8 cellular contexts compared by ENCODE assay signal in the genomic region with DNA sequence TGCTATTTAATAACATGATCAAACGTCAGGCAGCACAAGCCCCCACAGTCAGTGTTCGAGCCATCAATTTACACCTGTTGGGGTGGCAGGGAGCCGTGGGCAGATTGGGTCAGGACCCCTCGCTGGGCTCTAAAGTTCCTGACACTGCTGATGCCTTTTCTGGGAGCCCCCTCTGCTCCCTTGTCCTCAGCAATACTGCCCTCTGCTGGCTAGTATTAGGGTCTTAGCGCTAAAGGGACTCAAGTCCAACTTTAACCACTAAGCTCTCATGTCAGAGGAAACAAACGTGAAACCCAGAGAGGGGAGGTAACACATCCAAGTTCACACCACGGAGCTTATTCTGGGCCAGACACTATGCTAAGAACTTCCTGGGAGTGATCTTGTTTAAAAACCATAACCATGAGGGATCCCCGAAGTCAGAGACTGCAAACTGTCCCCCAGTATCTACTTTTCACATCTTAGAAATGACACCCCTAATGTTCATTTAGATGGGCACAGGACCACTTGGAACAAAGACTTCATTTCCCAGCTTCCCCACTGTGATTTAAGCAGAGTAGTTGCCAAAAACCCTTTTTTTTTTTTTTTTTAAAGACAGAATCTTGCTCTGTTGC. TPM values are rescaled to one million over a fixed set of nuclear protein-coding genes. Genes with fewer than 3 reads are reported as not detected.
DNase-seq lines count a peak whose midpoint lies in the region; ATAC-seq, FAIRE-seq and TF ChIP-seq lines count a peak whose summit lies in the region.

No MANE protein-coding gene starts in this region.

- DNase-seq in D721Med (ENCODE audit: insufficient read length, low spot score) (peak; percentile 74), H54 (ENCODE audit: insufficient read length, low spot score) (peak; percentile 65), NCI-H82 treated with DMSO at 0.1 percent for 48 hours (lab: John Stamatoyannopoulos, UW; ENCODE audit: unreplicated experiment) (peak; percentile 21), body of pancreas (peak in 2 of 4 donors; percentile 29 to 31)
- DNase-seq in stimulated activated naive CD8-positive, alpha-beta T cell treated with anti-CD3 and anti-CD28 coated beads, Interleukin-15, amount 100 ng/mL, for 72 hours, result peak; percentile 32 to 38

- H3K27ac ChIP-seq in body of pancreas, result no peak overlapping the region

- H3K27ac Mint-ChIP-seq in stimulated activated naive CD8-positive, alpha-beta T cell treated with anti-CD3 and anti-CD28 coated beads, Interleukin-15, amount 100 ng/mL, for 72 hours, result no peak overlapping the region

- WGBS in body of pancreas, 2 donors, result 54 to 68% methylated on average over 8 of the region's 8 CpGs

- H3K9me3 Mint-ChIP-seq in stimulated activated naive CD8-positive, alpha-beta T cell treated with anti-CD3 and anti-CD28 coated beads, Interleukin-15, amount 100 ng/mL, for 72 hours, result no peaks in the 10 kb centered on the region

- intact Hi-C loops in body of pancreas (cut with DNase I), result loop anchor here (5.0 kb wide), 1 partner anchor 464 kb away; no protein-coding TSS in a partner anchor

- H3K9me3 ChIP-seq in body of pancreas, result no peaks in the 10 kb centered on the region

- H3K27me3 Mint-ChIP-seq in stimulated activated naive CD8-positive, alpha-beta T cell treated with anti-CD3 and anti-CD28 coated beads, Interleukin-15, amount 100 ng/mL, for 72 hours, result no peaks in the 10 kb centered on the region

- H3K4me1 Mint-ChIP-seq in stimulated activated naive CD8-positive, alpha-beta T cell treated with anti-CD3 and anti-CD28 coated beads, Interleukin-15, amount 100 ng/mL, for 72 hours, result no peaks in the 10 kb centered on the region

- FAIRE-seq in D721Med (lab: Jason Lieb, UNC) (no peak), H54 (lab: Jason Lieb, UNC) (peak; percentile 50), islet of Langerhans (lab: Jason Lieb, UNC) (peak; percentile 27)

- no peak for TF ChIP-seq POLR2A in H54 (IDR thresholded peaks at IDR 0.05; ENCODE audit: low read depth, low read length)
- no peak for TF ChIP-seq POLR2A in body of pancreas (IDR thresholded peaks at IDR 0.05)

- no peaks in the 10 kb centered on the region for H3K27me3 ChIP-seq in body of pancreas

- no peak overlapping the region for H3K4me3 Mint-ChIP-seq in stimulated activated naive CD8-positive, alpha-beta T cell treated with anti-CD3 and anti-CD28 coated beads, Interleukin-15, amount 100 ng/mL, for 72 hours

- no peak overlapping the region for H3K4me3 ChIP-seq in body of pancreas

- TF ChIP-seq CTCF in D721Med (IDR thresholded peaks at IDR 0.05; ENCODE audit: insufficient read depth, missing control alignments) (peak; percentile 91), body of pancreas (IDR thresholded peaks at IDR 0.05) (peak; percentile 7 to 47 (median 44))

- ATAC-seq in body of pancreas (no peak), HG03457 (IDR thresholded peaks at IDR 0.05; ENCODE audit: unreplicated experiment) (no peak), HG03432 (IDR thresholded peaks at IDR 0.05; ENCODE audit: unreplicated experiment) (no peak)
- peak; percentile 58 for ATAC-seq in stimulated activated naive CD8-positive, alpha-beta T cell treated with anti-CD3 and anti-CD28 coated beads, Interleukin-15, amount 100 ng/mL, for 72 hours

- no peaks in the 10 kb centered on the region for H3K4me1 ChIP-seq in body of pancreas

- peaks cover 13 to 18% of the 10 kb centered on the region in 2 donors for H3K36me3 ChIP-seq in body of pancreas (replicated peaks in 1 of 2; ENCODE audit: insufficient read depth in 1 of 2, low read depth in 2 of 2)

RNA-seq across cellular contexts. Expression of gene ANKS6, which starts 20.4 kb away (rescaled TPM):
- 10 to 100 TPM; 13.2 to 32.0 TPM for total RNA-seq in body of pancreas

RNA-seq across cellular contexts. Expression of gene GALNT12, which starts 31.5 kb away (rescaled TPM):
- total RNA-seq in body of pancreas, result 10 to 100 TPM; 13.0 to 53.1 TPM
